1 cellular context compared by ENCODE assay signal in genomic region chr1:46246548-46247432, GRCh38.
TF ChIP-seq lines count a peak whose summit lies in the region.

No MANE protein-coding gene starts in this region.

TF ChIP-seq in HEK293, 187 proteins besides CTCF, POLR2A, EP300 and RAD21 (continued from another document and continues in another):
- TF ChIP-seq ZSCAN30 (tag by site-specific recombination; IDR thresholded peaks at IDR 0.05), result 0 out of 2 replicates have a peak, but pooled peaks have one; percentile 6
- peak; percentile 58 for TF ChIP-seq ZBTB21 (tag by site-specific recombination; IDR thresholded peaks at IDR 0.05)
- TF ChIP-seq ZBTB44 (tag by site-specific recombination; IDR thresholded peaks at IDR 0.05), result no peak
- peak; percentile 39 for TF ChIP-seq GLIS2 (tag by site-specific recombination; IDR thresholded peaks at IDR 0.05)
- peak; percentile 35; the same call in 1 of the 2 replicates for TF ChIP-seq ZNF184 (tag by site-specific recombination; IDR thresholded peaks at IDR 0.05)
- peak; percentile 4 for TF ChIP-seq SP2 (tag by site-specific recombination; IDR thresholded peaks at IDR 0.05)
- no peak for TF ChIP-seq ZNF292 (tag by site-specific recombination; IDR thresholded peaks at IDR 0.05; ENCODE audit: borderline replicate concordance, low read depth)
- no peak for TF ChIP-seq ZFP37 (tag by site-specific recombination; IDR thresholded peaks at IDR 0.05)
- TF ChIP-seq ZNF558 (tag by site-specific recombination; IDR thresholded peaks at IDR 0.05), result 0 out of 2 replicates have a peak, but pooled peaks have one; percentile 39
- TF ChIP-seq, protein P1, sequence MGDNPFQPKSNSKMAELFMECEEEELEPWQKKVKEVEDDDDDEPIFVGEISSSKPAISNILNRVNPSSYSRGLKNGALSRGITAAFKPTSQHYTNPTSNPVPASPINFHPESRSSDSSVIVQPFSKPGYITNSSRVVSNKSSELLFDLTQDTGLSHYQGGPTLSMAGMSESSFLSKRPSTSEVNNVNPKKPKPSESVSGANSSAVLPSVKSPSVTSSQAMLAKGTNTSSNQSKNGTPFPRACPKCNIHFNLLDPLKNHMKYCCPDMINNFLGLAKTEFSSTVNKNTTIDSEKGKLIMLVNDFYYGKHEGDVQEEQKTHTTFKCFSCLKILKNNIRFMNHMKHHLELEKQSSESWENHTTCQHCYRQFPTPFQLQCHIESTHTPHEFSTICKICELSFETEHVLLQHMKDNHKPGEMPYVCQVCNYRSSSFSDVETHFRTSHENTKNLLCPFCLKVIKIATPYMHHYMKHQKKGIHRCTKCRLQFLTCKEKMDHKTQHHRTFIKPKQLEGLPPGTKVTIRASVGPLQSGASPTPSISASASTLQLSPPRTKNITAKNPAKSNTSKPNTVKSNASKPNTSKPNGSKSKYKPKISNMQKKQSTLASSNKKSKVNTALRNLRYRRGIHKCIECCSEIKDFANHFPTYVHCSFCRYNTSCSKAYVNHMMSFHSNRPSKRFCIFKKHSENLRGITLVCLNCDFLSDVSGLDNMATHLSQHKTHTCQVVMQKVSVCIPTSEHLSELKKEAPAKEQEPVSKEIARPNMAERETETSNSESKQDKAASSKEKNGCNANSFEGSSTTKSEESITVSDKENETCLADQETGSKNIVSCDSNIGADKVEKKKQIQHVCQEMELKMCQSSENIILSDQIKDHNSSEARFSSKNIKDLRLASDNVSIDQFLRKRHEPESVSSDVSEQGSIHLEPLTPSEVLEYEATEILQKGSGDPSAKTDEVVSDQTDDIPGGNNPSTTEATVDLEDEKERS (tag by site-specific recombination; IDR thresholded peaks at IDR 0.05), result 0 out of 2 replicates have a peak, but pooled peaks have one; percentile 16
- TF ChIP-seq ZNF692 (tag by site-specific recombination; IDR thresholded peaks at IDR 0.05), result peak; percentile 43
- no peak for TF ChIP-seq ZNF549 (tag by site-specific recombination; IDR thresholded peaks at IDR 0.05)
- no peak for TF ChIP-seq ZNF670 (tag by site-specific recombination; IDR thresholded peaks at IDR 0.05; ENCODE audit: low read depth)
- peak; percentile 63; the same call in 1 of the 2 replicates for TF ChIP-seq ZBTB20 (tag by site-specific recombination; IDR thresholded peaks at IDR 0.05)
- peak; percentile 97 for TF ChIP-seq ZNF600 (tag by site-specific recombination; IDR thresholded peaks at IDR 0.05)
- TF ChIP-seq ZNF610 (tag by site-specific recombination; IDR thresholded peaks at IDR 0.05; ENCODE audit: borderline replicate concordance), result peak; percentile 19; the same call in 1 of the 2 replicates
- TF ChIP-seq, protein P2, sequence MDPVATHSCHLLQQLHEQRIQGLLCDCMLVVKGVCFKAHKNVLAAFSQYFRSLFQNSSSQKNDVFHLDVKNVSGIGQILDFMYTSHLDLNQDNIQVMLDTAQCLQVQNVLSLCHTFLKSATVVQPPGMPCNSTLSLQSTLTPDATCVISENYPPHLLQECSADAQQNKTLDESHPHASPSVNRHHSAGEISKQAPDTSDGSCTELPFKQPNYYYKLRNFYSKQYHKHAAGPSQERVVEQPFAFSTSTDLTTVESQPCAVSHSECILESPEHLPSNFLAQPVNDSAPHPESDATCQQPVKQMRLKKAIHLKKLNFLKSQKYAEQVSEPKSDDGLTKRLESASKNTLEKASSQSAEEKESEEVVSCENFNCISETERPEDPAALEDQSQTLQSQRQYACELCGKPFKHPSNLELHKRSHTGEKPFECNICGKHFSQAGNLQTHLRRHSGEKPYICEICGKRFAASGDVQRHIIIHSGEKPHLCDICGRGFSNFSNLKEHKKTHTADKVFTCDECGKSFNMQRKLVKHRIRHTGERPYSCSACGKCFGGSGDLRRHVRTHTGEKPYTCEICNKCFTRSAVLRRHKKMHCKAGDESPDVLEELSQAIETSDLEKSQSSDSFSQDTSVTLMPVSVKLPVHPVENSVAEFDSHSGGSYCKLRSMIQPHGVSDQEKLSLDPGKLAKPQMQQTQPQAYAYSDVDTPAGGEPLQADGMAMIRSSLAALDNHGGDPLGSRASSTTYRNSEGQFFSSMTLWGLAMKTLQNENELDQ (tag by site-specific recombination; IDR thresholded peaks at IDR 0.05; ENCODE audit: low read depth), result no peak
- TF ChIP-seq KLF9 (tag by site-specific recombination; IDR thresholded peaks at IDR 0.05; ENCODE audit: low read depth), result peak; percentile 57; the same call in 1 of the 2 replicates
- no peak for TF ChIP-seq ZNF560 (tag by site-specific recombination; IDR thresholded peaks at IDR 0.05; ENCODE audit: borderline replicate concordance)
- TF ChIP-seq ZNF138 (tag by site-specific recombination; IDR thresholded peaks at IDR 0.05; ENCODE audit: borderline replicate concordance), result no peak
- no peak for TF ChIP-seq ZNF654 (tag by site-specific recombination; IDR thresholded peaks at IDR 0.05; ENCODE audit: low read depth)
- no peak for TF ChIP-seq ZNF23 (tag by site-specific recombination; IDR thresholded peaks at IDR 0.05; ENCODE audit: borderline replicate concordance)
- TF ChIP-seq, protein P3, sequence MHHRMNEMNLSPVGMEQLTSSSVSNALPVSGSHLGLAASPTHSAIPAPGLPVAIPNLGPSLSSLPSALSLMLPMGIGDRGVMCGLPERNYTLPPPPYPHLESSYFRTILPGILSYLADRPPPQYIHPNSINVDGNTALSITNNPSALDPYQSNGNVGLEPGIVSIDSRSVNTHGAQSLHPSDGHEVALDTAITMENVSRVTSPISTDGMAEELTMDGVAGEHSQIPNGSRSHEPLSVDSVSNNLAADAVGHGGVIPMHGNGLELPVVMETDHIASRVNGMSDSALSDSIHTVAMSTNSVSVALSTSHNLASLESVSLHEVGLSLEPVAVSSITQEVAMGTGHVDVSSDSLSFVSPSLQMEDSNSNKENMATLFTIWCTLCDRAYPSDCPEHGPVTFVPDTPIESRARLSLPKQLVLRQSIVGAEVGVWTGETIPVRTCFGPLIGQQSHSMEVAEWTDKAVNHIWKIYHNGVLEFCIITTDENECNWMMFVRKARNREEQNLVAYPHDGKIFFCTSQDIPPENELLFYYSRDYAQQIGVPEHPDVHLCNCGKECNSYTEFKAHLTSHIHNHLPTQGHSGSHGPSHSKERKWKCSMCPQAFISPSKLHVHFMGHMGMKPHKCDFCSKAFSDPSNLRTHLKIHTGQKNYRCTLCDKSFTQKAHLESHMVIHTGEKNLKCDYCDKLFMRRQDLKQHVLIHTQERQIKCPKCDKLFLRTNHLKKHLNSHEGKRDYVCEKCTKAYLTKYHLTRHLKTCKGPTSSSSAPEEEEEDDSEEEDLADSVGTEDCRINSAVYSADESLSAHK (tag by site-specific recombination; IDR thresholded peaks at IDR 0.05), result peak; percentile 10; the same call in 1 of the 2 replicates
- TF ChIP-seq, protein P4, sequence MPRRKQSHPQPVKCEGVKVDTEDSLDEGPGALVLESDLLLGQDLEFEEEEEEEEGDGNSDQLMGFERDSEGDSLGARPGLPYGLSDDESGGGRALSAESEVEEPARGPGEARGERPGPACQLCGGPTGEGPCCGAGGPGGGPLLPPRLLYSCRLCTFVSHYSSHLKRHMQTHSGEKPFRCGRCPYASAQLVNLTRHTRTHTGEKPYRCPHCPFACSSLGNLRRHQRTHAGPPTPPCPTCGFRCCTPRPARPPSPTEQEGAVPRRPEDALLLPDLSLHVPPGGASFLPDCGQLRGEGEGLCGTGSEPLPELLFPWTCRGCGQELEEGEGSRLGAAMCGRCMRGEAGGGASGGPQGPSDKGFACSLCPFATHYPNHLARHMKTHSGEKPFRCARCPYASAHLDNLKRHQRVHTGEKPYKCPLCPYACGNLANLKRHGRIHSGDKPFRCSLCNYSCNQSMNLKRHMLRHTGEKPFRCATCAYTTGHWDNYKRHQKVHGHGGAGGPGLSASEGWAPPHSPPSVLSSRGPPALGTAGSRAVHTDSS (tag by site-specific recombination; IDR thresholded peaks at IDR 0.05), result no peak
- TF ChIP-seq ZNF121 (tag by site-specific recombination; IDR thresholded peaks at IDR 0.05), result no peak
- TF ChIP-seq, protein P5, sequence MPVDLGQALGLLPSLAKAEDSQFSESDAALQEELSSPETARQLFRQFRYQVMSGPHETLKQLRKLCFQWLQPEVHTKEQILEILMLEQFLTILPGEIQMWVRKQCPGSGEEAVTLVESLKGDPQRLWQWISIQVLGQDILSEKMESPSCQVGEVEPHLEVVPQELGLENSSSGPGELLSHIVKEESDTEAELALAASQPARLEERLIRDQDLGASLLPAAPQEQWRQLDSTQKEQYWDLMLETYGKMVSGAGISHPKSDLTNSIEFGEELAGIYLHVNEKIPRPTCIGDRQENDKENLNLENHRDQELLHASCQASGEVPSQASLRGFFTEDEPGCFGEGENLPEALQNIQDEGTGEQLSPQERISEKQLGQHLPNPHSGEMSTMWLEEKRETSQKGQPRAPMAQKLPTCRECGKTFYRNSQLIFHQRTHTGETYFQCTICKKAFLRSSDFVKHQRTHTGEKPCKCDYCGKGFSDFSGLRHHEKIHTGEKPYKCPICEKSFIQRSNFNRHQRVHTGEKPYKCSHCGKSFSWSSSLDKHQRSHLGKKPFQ (tag by site-specific recombination; IDR thresholded peaks at IDR 0.05), result no peak
- TF ChIP-seq PRDM6 (tag by site-specific recombination; IDR thresholded peaks at IDR 0.05), result no peak
- TF ChIP-seq GLIS1 (tag by site-specific recombination; IDR thresholded peaks at IDR 0.05), result peak; percentile 66
- peak; percentile 61; the same call in 1 of the 2 replicates for TF ChIP-seq KLF8 (tag by site-specific recombination; IDR thresholded peaks at IDR 0.05)
- no peak for TF ChIP-seq ZNF221 (tag by site-specific recombination; IDR thresholded peaks at IDR 0.05; ENCODE audit: borderline replicate concordance)
- TF ChIP-seq KLF7 (tag by site-specific recombination; IDR thresholded peaks at IDR 0.05; ENCODE audit: borderline replicate concordance), result peak; percentile 75; the same call in 1 of the 2 replicates
- TF ChIP-seq ZNF24 (tag by site-specific recombination; IDR thresholded peaks at IDR 0.05), result 0 out of 2 replicates have a peak, but pooled peaks have one; percentile 32
- TF ChIP-seq ZNF146 (tag by site-specific recombination; IDR thresholded peaks at IDR 0.05), result no peak
- peak; percentile 69; the same call in 1 of the 2 replicates for TF ChIP-seq HIC1 (tag by site-specific recombination; IDR thresholded peaks at IDR 0.05)
